In the genomic region with DNA sequence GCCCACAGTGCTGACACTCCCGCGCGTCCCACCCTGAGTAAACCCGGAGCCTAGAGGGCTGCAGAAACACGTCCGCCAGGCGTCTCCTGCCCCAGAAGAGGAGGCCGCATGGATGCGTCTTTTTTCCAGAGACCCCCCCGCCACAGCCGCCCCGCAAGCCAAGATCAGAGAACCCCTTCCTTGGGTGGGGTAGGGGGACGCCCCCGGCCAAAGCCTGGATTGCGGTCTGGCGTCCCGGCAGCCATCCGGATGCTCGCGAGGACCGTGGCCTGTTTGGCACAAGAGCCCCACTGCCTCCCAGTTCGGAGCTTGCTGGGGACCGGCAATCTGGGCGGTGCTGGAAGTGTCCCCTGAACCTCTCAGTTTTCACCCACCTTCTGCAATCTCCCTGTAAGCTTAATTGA, we compare ENCODE assay signal across 9 cellular contexts. TPM values are rescaled to one million over a fixed set of nuclear protein-coding genes. Genes with fewer than 3 reads are reported as not detected.
DNase-seq lines count a peak whose midpoint lies in the region; ATAC-seq and TF ChIP-seq lines count a peak whose summit lies in the region.
"Had no signal": no experiment of that assay in that cellular context is flagged by ENCODE, and none has a peak within 500 bp of the region (broad histone marks: within the 10 kb centered on the region; RNA-seq: fewer than 3 reads in every experiment).

No MANE protein-coding gene starts in this region.

- no peaks in the 10 kb centered on the region for H3K9me3 Mint-ChIP-seq in activated naive CD8-positive, alpha-beta T cell treated with anti-CD3 and anti-CD28 coated beads for 36 hours
- H3K9me3 Mint-ChIP-seq in progenitor cell of endocrine pancreas (ENCODE audit: low read depth) = no peaks in the 10 kb centered on the region

- no peaks in the 10 kb centered on the region for H3K79me2 ChIP-seq in MM.1S (ENCODE audit: low read length)

- no peak for TF ChIP-seq CTCF in progenitor cell of endocrine pancreas (IDR thresholded peaks at IDR 0.05; ENCODE audit: unreplicated experiment)
- no peak for TF ChIP-seq CTCF in MM.1S (IDR thresholded peaks at IDR 0.05; ENCODE audit: low read length)

- ATAC-seq in right cardiac atrium (peak; percentile 51 to 67), GM19452 (IDR thresholded peaks at IDR 0.05; ENCODE audit: unreplicated experiment) (no peak)

- DNase-seq in D341Med (ENCODE audit: low spot score) = peak; percentile 18
- DNase-seq in activated naive CD8-positive, alpha-beta T cell treated with anti-CD3 and anti-CD28 coated beads for 36 hours = no peak
- DNase-seq in right cardiac atrium = peak; percentile 21 to 59 (median 51)
- peak; percentile 10 for DNase-seq in progenitor cell of endocrine pancreas (ENCODE audit: low spot score, unreplicated experiment)
- DNase-seq in activated CD4-positive, CD25-positive, alpha-beta regulatory T cell (lab: John Stamatoyannopoulos, UW) = no peak
- no peak for DNase-seq in NCI-H446 treated with DMSO at 0.1 percent for 48 hours (lab: John Stamatoyannopoulos, UW)
- DNase-seq in MM.1S = no peak
- DNase-seq: OCI-M1 had no signal

- intact Hi-C loops in right cardiac atrium (cut with DNase I) = no loop called here

- no peaks in the 10 kb centered on the region for H4K20me1 ChIP-seq in MM.1S (ENCODE audit: insufficient read depth, low read length)

- peaks cover 60% of the 10 kb centered on the region for H3K27me3 Mint-ChIP-seq in activated naive CD8-positive, alpha-beta T cell treated with anti-CD3 and anti-CD28 coated beads for 36 hours
- peaks cover 44% of the 10 kb centered on the region for H3K27me3 Mint-ChIP-seq in progenitor cell of endocrine pancreas

- no peaks in the 10 kb centered on the region for H3F3A ChIP-seq in MM.1S (ENCODE audit: insufficient read depth, low read length)

- H3K36me3 Mint-ChIP-seq in activated naive CD8-positive, alpha-beta T cell treated with anti-CD3 and anti-CD28 coated beads for 36 hours = no peaks in the 10 kb centered on the region
- H3K36me3 Mint-ChIP-seq in progenitor cell of endocrine pancreas (ENCODE audit: insufficient read depth) = no peaks in the 10 kb centered on the region

- H3K9ac ChIP-seq in MM.1S (ENCODE audit: low read length) = no peak overlapping the region

- no peak overlapping the region for H2AFZ ChIP-seq in MM.1S (ENCODE audit: low read length)

- no peaks in the 10 kb centered on the region for H3K36me3 ChIP-seq in MM.1S (replicated peaks; ENCODE audit: insufficient read depth, low read length)

- H3K4me2 ChIP-seq in MM.1S (ENCODE audit: low read depth, low read length) = no peak overlapping the region

- no peak overlapping the region for H3K27ac Mint-ChIP-seq in activated naive CD8-positive, alpha-beta T cell treated with anti-CD3 and anti-CD28 coated beads for 36 hours
- no peak overlapping the region for H3K27ac Mint-ChIP-seq in progenitor cell of endocrine pancreas

- H3K4me1 ChIP-seq in right cardiac atrium (ENCODE audit: control insufficient read depth, insufficient read depth, low read length) (no peaks in the 10 kb centered on the region), MM.1S (ENCODE audit: low read length) (no peaks in the 10 kb centered on the region)

- H3K27ac ChIP-seq in right cardiac atrium (ENCODE audit: low read length) (no peak overlapping the region), MM.1S (ENCODE audit: low read length) (no peak overlapping the region)

- H3K4me3 ChIP-seq in right cardiac atrium (ENCODE audit: low read length) (peak overlapping the region; percentile 55), MM.1S (ENCODE audit: low read length) (no peak overlapping the region)

- H3K9me2 ChIP-seq in MM.1S (replicated peaks; ENCODE audit: insufficient read depth, low read length) = no peaks in the 10 kb centered on the region

- H3K9me3 ChIP-seq in right cardiac atrium (ENCODE audit: control insufficient read depth, low read length) (no peaks in the 10 kb centered on the region), MM.1S (replicated peaks; ENCODE audit: insufficient read depth, low read length) (no peaks in the 10 kb centered on the region)

- 31% methylated on average over 24 of the region's 24 CpGs for WGBS in right cardiac atrium

- peak overlapping the region; percentile 48 for H3K4me3 Mint-ChIP-seq in activated naive CD8-positive, alpha-beta T cell treated with anti-CD3 and anti-CD28 coated beads for 36 hours
- peak overlapping the region; percentile 74 for H3K4me3 Mint-ChIP-seq in progenitor cell of endocrine pancreas (ENCODE audit: low read depth)

- H3K27me3 ChIP-seq in right cardiac atrium (ENCODE audit: control insufficient read depth, insufficient read depth) (no peaks in the 10 kb centered on the region), MM.1S (replicated peaks; ENCODE audit: insufficient read depth, low read length) (no peaks in the 10 kb centered on the region)

- H3K4me1 Mint-ChIP-seq in activated naive CD8-positive, alpha-beta T cell treated with anti-CD3 and anti-CD28 coated beads for 36 hours = peaks cover 6% of the 10 kb centered on the region
- peaks cover 4% of the 10 kb centered on the region for H3K4me1 Mint-ChIP-seq in progenitor cell of endocrine pancreas (ENCODE audit: low read depth)

RNA-seq across cellular contexts. Expression of a gene that starts 1.0 kb away (rescaled TPM):
- not detected for total RNA-seq in activated naive CD8-positive, alpha-beta T cell treated with anti-CD3 and anti-CD28 coated beads for 36 hours
- 1 to 10 TPM in 3 of 4 donors, under 1 TPM in 1; 0.70 to 3.1 (median 2.2) TPM for total RNA-seq in right cardiac atrium
- 3.9 TPM for polyA plus RNA-seq in right cardiac atrium
- total RNA-seq in progenitor cell of endocrine pancreas = 1.5 and 2.5 TPM in 2 replicates

Comparison
In these comparisons a context has a peak if more than half of its experiments do, and no peak if none do; other contexts are left out.
1. DNase-seq: peak in D341Med (single experiment), right cardiac atrium (3 of 3) and progenitor cell of endocrine pancreas (single experiment); none in activated naive CD8-positive, alpha-beta T cell treated with anti-CD3 and anti-CD28 coated beads for 36 hours (single experiment), activated CD4-positive, CD25-positive, alpha-beta regulatory T cell (0 of 4), NCI-H446 treated with DMSO at 0.1 percent for 48 hours (single experiment) and MM.1S (single experiment).